Comparison of ENCODE assay signal across 7 cellular contexts in genomic region chr10:73096041-73096451, GRCh38. TPM values are rescaled to one million over a fixed set of nuclear protein-coding genes. Genes with fewer than 3 reads are reported as not detected.
DNase-seq lines count a peak whose midpoint lies in the region; ATAC-seq and TF ChIP-seq lines count a peak whose summit lies in the region.

No MANE protein-coding gene starts in this region.

- peak; percentile 30 for DNase-seq in NCI-H526 treated with DMSO at 0.1 percent for 48 hours (lab: John Stamatoyannopoulos, UW)
- DNase-seq in activated CD8-positive, alpha-beta memory T cell treated with anti-CD3 and anti-CD28 coated beads for 24 hours: peak; percentile 86
- DNase-seq in effector memory CD8-positive, alpha-beta T cell: peak; percentile 66 to 69 (median 66)
- peak; percentile 92 for DNase-seq in mesenteric fat pad (ENCODE audit: low spot score)
- DNase-seq in stimulated activated CD8-positive, alpha-beta memory T cell treated with anti-CD3 and anti-CD28 coated beads, Interleukin-2, amount 100 ng/mL, for 48 hours (ENCODE audit: low read depth in 2 of 2): peak; percentile 57 to 59

- peaks cover 26% of the 10 kb centered on the region for H3K36me3 Mint-ChIP-seq in effector memory CD8-positive, alpha-beta T cell (ENCODE audit: insufficient read depth)

- H3K4me1 Mint-ChIP-seq in effector memory CD8-positive, alpha-beta T cell (ENCODE audit: low read depth in 2 of 2): peaks cover 8 to 27% of the 10 kb centered on the region in 2 donors

- H3K27ac Mint-ChIP-seq in effector memory CD8-positive, alpha-beta T cell: peak overlapping the region; percentile 98

- peak; percentile 19 for ATAC-seq in GM18505 (IDR thresholded peaks at IDR 0.05; ENCODE audit: unreplicated experiment)
- ATAC-seq in HG02870 (IDR thresholded peaks at IDR 0.05; ENCODE audit: unreplicated experiment): peak; percentile 27
- peak; percentile 49 for ATAC-seq in effector memory CD8-positive, alpha-beta T cell (replicated peaks)

- H3K4me3 Mint-ChIP-seq in effector memory CD8-positive, alpha-beta T cell: peak overlapping the region; percentile 97 to 99

- TF ChIP-seq POLR2A in GM18505 (IDR thresholded peaks at IDR 0.05; ENCODE audit: borderline replicate concordance, extremely low read depth, insufficient read depth, insufficient read length): peak; percentile 62

- H3K27me3 Mint-ChIP-seq in effector memory CD8-positive, alpha-beta T cell: no peaks in the 10 kb centered on the region

- no peaks in the 10 kb centered on the region for H3K9me3 Mint-ChIP-seq in effector memory CD8-positive, alpha-beta T cell

RNA-seq across cellular contexts. Expression of gene P4HA1, which starts 0.6 kb away (rescaled TPM):
- total RNA-seq in mesenteric fat pad: 28.3 TPM

RNA-seq across cellular contexts. Expression of gene NUDT13, which starts 14.2 kb away (rescaled TPM):
- total RNA-seq in mesenteric fat pad: 1.7 TPM

Comparison
In these comparisons a context has a peak if more than half of its experiments do, and no peak if none do; other contexts are left out.
1. Peak in every context shown above with its lines: DNase-seq and ATAC-seq.
2. DNase-seq: peak in every context shown above with its lines; median percentile 92 in mesenteric fat pad; 86 in activated CD8-positive, alpha-beta memory T cell treated with anti-CD3 and anti-CD28 coated beads for 24 hours; 66 in effector memory CD8-positive, alpha-beta T cell; 58 in stimulated activated CD8-positive, alpha-beta memory T cell treated with anti-CD3 and anti-CD28 coated beads, Interleukin-2, amount 100 ng/mL, for 48 hours; 30 in NCI-H526 treated with DMSO at 0.1 percent for 48 hours.